7 cellular contexts compared by ENCODE assay signal in the genomic region with DNA sequence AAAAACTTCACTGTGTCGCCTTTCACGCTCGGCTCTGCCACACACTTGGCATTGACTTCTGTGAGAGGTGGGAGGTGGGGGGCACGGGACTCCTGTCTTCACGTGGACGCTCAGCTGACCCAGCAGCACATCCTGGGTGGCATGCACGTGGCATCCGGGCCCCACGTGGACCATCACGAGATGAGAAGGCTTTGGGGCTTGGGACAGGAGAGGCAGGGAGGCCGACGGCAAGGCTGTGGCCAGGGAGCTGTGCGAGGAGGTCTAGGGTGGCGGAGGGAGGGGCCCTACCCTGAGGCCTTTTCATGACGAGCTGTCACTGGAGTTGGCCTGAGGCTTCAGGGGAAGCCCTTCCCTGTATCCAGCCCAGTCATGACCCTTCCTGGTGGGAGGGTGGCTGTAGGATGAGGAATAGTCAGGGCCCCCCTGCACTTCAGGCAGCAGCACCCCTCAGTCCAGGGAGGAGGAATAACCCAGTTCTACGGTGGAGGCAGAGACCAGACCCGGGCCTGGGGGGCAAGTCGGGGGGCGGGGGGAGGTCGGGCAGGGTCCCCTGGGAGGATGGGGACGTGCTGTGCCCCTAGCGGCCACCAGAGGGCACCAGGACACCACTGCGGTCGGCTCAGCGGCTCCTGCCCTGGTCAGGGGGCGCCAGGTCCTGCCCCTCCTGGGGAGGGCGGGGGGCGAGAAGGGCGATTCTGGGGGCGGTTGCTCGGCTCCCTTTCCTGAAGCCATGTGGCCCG. TPM values are rescaled to one million over a fixed set of nuclear protein-coding genes. Genes with fewer than 3 reads are reported as not detected.
A peak's percentile ranks its signal among the peaks of the same experiment; 100 is the strongest.
DNase-seq lines count a peak whose midpoint lies in the region; ATAC-seq and TF ChIP-seq lines count a peak whose summit lies in the region.
"Had no signal": no experiment of that assay in that cellular context is flagged by ENCODE, and none has a peak within 500 bp of the region (broad histone marks: within the 10 kb centered on the region; RNA-seq: fewer than 3 reads in every experiment).

No MANE protein-coding gene starts in this region.

- CTCF ChIA-PET in activated CD8-positive, alpha-beta T cell treated with anti-CD3 and anti-CD28 coated beads, Interleukin-2, amount 10 ng/mL, durations not matched to agents 7 days and 5 days (lab: Charles Lee): interaction anchor here (0.5 to 4.1 kb wide), 22 partner anchors 8 to 308 kb away, joined by 3 to 37 read pairs (median 4); partner anchors contain the start of genes HES4, ISG15 and PLEKHN1

- H3K27ac ChIP-seq in left ventricle myocardium inferior (replicated peaks): peak overlapping the region; percentile 97

- intact Hi-C loops in left ventricle myocardium inferior (cut with micrococcal nuclease): loop anchor here (10.0 kb wide), 1 partner anchor 81 kb away; no protein-coding TSS in a partner anchor

- H3K36me3 Mint-ChIP-seq in activated CD8-positive, alpha-beta T cell treated with anti-CD3 and anti-CD28 coated beads, Interleukin-2, amount 10 ng/mL, durations not matched to agents 7 days and 5 days (ENCODE audit: low read depth): no peaks in the 10 kb centered on the region

- H3K4me1 Mint-ChIP-seq in activated CD8-positive, alpha-beta T cell treated with anti-CD3 and anti-CD28 coated beads, Interleukin-2, amount 10 ng/mL, durations not matched to agents 7 days and 5 days (ENCODE audit: low read depth): no peaks in the 10 kb centered on the region

- TF ChIP-seq CTCF in left ventricle myocardium inferior (IDR thresholded peaks at IDR 0.05; ENCODE audit: borderline replicate concordance): peak; percentile 96

- H3K27me3 Mint-ChIP-seq in activated CD8-positive, alpha-beta T cell treated with anti-CD3 and anti-CD28 coated beads, Interleukin-2, amount 10 ng/mL, durations not matched to agents 7 days and 5 days (ENCODE audit: low read depth): peaks cover 23% of the 10 kb centered on the region

- H3K9me3 Mint-ChIP-seq in activated CD8-positive, alpha-beta T cell treated with anti-CD3 and anti-CD28 coated beads, Interleukin-2, amount 10 ng/mL, durations not matched to agents 7 days and 5 days (ENCODE audit: insufficient read depth): no peaks in the 10 kb centered on the region
- H3K9me3 Mint-ChIP-seq: dendritic cell treated with granulocyte-macrophage colony-stimulating factor and Interleukin-4, amounts not matched to agents 40 ng/mL and 50 ng/mL, for 4 days had no signal

- peaks cover 9% of the 10 kb centered on the region for H3K36me3 ChIP-seq in left ventricle myocardium inferior

- peaks cover 26% of the 10 kb centered on the region for H3K27me3 ChIP-seq in left ventricle myocardium inferior (ENCODE audit: low read depth)

- H3K4me3 ChIP-seq in left ventricle myocardium inferior: peak overlapping the region; percentile 74

- no peak overlapping the region for H3K4me3 Mint-ChIP-seq in activated CD8-positive, alpha-beta T cell treated with anti-CD3 and anti-CD28 coated beads, Interleukin-2, amount 10 ng/mL, durations not matched to agents 7 days and 5 days
- H3K4me3 Mint-ChIP-seq: dendritic cell treated with granulocyte-macrophage colony-stimulating factor and Interleukin-4, amounts not matched to agents 40 ng/mL and 50 ng/mL, for 4 days had no signal

- no peaks in the 10 kb centered on the region for H3K9me3 ChIP-seq in left ventricle myocardium inferior (replicated peaks)

- ATAC-seq in HG03442 (IDR thresholded peaks at IDR 0.05; ENCODE audit: unreplicated experiment): peak; percentile 45
- peak; percentile 80 for ATAC-seq in activated CD8-positive, alpha-beta T cell treated with anti-CD3 and anti-CD28 coated beads, Interleukin-2, amount 10 ng/mL, durations not matched to agents 7 days and 5 days
- ATAC-seq in stimulated activated naive CD8-positive, alpha-beta T cell treated with anti-CD3 and anti-CD28 coated beads, Interleukin-15, Interleukin-2, amounts not matched to agents 100 U/mL and 50 U/mL, for 24 hours: peak; percentile 65
- no peak for ATAC-seq in HG03439 (IDR thresholded peaks at IDR 0.05; ENCODE audit: unreplicated experiment)

- peaks cover 44% of the 10 kb centered on the region for H3K4me1 ChIP-seq in left ventricle myocardium inferior

- peak; percentile 68 for DNase-seq in activated CD8-positive, alpha-beta T cell treated with anti-CD3 and anti-CD28 coated beads, Interleukin-2, amount 10 ng/mL, durations not matched to agents 7 days and 5 days
- DNase-seq in left ventricle myocardium inferior: peak; percentile 55
- DNase-seq in stimulated activated naive CD8-positive, alpha-beta T cell treated with anti-CD3 and anti-CD28 coated beads, Interleukin-15, Interleukin-2, amounts not matched to agents 100 U/mL and 50 U/mL, for 24 hours: peak; percentile 76
- no peak for DNase-seq in dedifferentiated amniotic fluid mesenchymal stem cell (ENCODE audit: extremely low spot score)

- POLR2A ChIA-PET in activated CD8-positive, alpha-beta T cell treated with anti-CD3 and anti-CD28 coated beads, Interleukin-2, amount 10 ng/mL, durations not matched to agents 7 days and 5 days (lab: Charles Lee): no interaction called here

- H3K27ac Mint-ChIP-seq in activated CD8-positive, alpha-beta T cell treated with anti-CD3 and anti-CD28 coated beads, Interleukin-2, amount 10 ng/mL, durations not matched to agents 7 days and 5 days: no peak overlapping the region
- H3K27ac Mint-ChIP-seq: dendritic cell treated with granulocyte-macrophage colony-stimulating factor and Interleukin-4, amounts not matched to agents 40 ng/mL and 50 ng/mL, for 4 days had no signal

RNA-seq across cellular contexts. Expression of gene PERM1, which starts 2.0 kb away (rescaled TPM):
- not detected for total RNA-seq in activated CD8-positive, alpha-beta T cell treated with anti-CD3 and anti-CD28 coated beads, Interleukin-2, amount 10 ng/mL, durations not matched to agents 7 days and 5 days
- total RNA-seq in left ventricle myocardium inferior: 160 TPM

RNA-seq across cellular contexts. Expression of gene HES4, which starts 16.0 kb away (rescaled TPM):
- under 1 TPM; 0.45 to 0.50 TPM for total RNA-seq in activated CD8-positive, alpha-beta T cell treated with anti-CD3 and anti-CD28 coated beads, Interleukin-2, amount 10 ng/mL, durations not matched to agents 7 days and 5 days
- 34.0 TPM for total RNA-seq in left ventricle myocardium inferior

RNA-seq across cellular contexts. Expression of gene PLEKHN1, which starts 17.6 kb away (rescaled TPM):
- total RNA-seq in activated CD8-positive, alpha-beta T cell treated with anti-CD3 and anti-CD28 coated beads, Interleukin-2, amount 10 ng/mL, durations not matched to agents 7 days and 5 days: 1 to 10 TPM; 1.7 to 2.2 TPM
- total RNA-seq in left ventricle myocardium inferior: not detected

RNA-seq across cellular contexts. Expression of gene KLHL17, which starts 23.5 kb away (rescaled TPM):
- 10 to 100 TPM; 24.4 to 27.7 TPM for total RNA-seq in activated CD8-positive, alpha-beta T cell treated with anti-CD3 and anti-CD28 coated beads, Interleukin-2, amount 10 ng/mL, durations not matched to agents 7 days and 5 days
- 6.4 TPM for total RNA-seq in left ventricle myocardium inferior

RNA-seq across cellular contexts. Expression of gene NOC2L, which starts 24.9 kb away (rescaled TPM):
- 10 to 100 TPM; 61.7 to 68.7 TPM for total RNA-seq in activated CD8-positive, alpha-beta T cell treated with anti-CD3 and anti-CD28 coated beads, Interleukin-2, amount 10 ng/mL, durations not matched to agents 7 days and 5 days
- total RNA-seq in left ventricle myocardium inferior: 40.8 TPM

Comparison
In these comparisons a context has a peak if more than half of its experiments do, and no peak if none do; other contexts are left out.
1. RNA of gene PERM1, which starts 2.0 kb away (total RNA-seq): 160 TPM in left ventricle myocardium inferior (single experiment); not detected in activated CD8-positive, alpha-beta T cell treated with anti-CD3 and anti-CD28 coated beads, Interleukin-2, amount 10 ng/mL, durations not matched to agents 7 days and 5 days; every median in the first group is over 100 times any median in the second.
2. RNA of gene HES4, which starts 16.0 kb away (total RNA-seq): 34.0 TPM in left ventricle myocardium inferior (single experiment); 0.45 to 0.50 TPM in activated CD8-positive, alpha-beta T cell treated with anti-CD3 and anti-CD28 coated beads, Interleukin-2, amount 10 ng/mL, durations not matched to agents 7 days and 5 days; every median in the first group is over 10 times any median in the second.